1 cellular context compared by ENCODE assay signal in the genomic region with DNA sequence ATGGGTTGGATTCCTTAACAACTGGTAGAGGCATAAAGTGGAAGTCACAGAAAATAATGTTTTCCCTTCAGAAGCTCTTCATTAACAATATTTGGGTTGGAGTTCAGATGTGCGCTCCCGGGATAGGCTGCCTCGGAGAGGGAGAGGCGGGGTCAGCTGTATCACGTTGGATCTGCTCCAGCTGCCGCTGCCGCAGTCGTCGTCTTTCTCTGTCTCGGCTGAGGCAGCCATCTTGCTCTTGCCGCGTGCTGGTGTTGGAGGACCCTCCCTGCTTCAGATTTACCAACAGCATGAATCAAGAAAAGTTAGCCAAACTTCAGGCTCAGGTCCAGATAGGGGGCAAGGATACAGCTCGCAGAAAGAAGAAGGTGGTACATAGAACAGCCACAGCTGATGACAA.
A peak's percentile ranks its signal among the peaks of the same experiment; 100 is the strongest.
TF ChIP-seq lines count a peak whose summit lies in the region.

No MANE protein-coding gene starts in this region.

TF ChIP-seq in SK-N-SH, 30 proteins besides CTCF, POLR2A, EP300 and RAD21 (continued from another document):
- TF ChIP-seq MXI1 (IDR thresholded peaks at IDR 0.05; ENCODE audit: low read depth, low read length) (no peak), RFX5 (IDR thresholded peaks at IDR 0.05; ENCODE audit: low read length) (no peak), TCF12 (IDR thresholded peaks at IDR 0.05) (no peak), RCOR1 (IDR thresholded peaks at IDR 0.05; ENCODE audit: low read length) (no peak), GATA2 (CRISPR knock-in tag; IDR thresholded peaks at IDR 0.05) (no peak), TEAD4 (IDR thresholded peaks at IDR 0.05; ENCODE audit: borderline replicate concordance, insufficient read depth) (no peak), NFIC (IDR thresholded peaks at IDR 0.05; ENCODE audit: borderline replicate concordance) (0 out of 2 replicates have a peak, but pooled peaks have one; percentile 13), NRF1 (IDR thresholded peaks at IDR 0.05; ENCODE audit: low read depth, low read length) (no peak)
- TF ChIP-seq, protein P1, sequence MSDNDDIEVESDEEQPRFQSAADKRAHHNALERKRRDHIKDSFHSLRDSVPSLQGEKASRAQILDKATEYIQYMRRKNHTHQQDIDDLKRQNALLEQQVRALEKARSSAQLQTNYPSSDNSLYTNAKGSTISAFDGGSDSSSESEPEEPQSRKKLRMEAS (IDR thresholded peaks at IDR 0.05; ENCODE audit: low read depth), result peak; percentile 60
- TF ChIP-seq, protein P2, sequence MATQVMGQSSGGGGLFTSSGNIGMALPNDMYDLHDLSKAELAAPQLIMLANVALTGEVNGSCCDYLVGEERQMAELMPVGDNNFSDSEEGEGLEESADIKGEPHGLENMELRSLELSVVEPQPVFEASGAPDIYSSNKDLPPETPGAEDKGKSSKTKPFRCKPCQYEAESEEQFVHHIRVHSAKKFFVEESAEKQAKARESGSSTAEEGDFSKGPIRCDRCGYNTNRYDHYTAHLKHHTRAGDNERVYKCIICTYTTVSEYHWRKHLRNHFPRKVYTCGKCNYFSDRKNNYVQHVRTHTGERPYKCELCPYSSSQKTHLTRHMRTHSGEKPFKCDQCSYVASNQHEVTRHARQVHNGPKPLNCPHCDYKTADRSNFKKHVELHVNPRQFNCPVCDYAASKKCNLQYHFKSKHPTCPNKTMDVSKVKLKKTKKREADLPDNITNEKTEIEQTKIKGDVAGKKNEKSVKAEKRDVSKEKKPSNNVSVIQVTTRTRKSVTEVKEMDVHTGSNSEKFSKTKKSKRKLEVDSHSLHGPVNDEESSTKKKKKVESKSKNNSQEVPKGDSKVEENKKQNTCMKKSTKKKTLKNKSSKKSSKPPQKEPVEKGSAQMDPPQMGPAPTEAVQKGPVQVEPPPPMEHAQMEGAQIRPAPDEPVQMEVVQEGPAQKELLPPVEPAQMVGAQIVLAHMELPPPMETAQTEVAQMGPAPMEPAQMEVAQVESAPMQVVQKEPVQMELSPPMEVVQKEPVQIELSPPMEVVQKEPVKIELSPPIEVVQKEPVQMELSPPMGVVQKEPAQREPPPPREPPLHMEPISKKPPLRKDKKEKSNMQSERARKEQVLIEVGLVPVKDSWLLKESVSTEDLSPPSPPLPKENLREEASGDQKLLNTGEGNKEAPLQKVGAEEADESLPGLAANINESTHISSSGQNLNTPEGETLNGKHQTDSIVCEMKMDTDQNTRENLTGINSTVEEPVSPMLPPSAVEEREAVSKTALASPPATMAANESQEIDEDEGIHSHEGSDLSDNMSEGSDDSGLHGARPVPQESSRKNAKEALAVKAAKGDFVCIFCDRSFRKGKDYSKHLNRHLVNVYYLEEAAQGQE (IDR thresholded peaks at IDR 0.05; ENCODE audit: low read depth, low read length), result no peak
